In genomic region chr9:4541281-4541680, GRCh38 we compare ENCODE assay signal across 19 cellular contexts. TPM values are rescaled to one million over a fixed set of nuclear protein-coding genes. Genes with fewer than 3 reads are reported as not detected.
"Had no signal": no experiment of that assay in that cellular context is flagged by ENCODE, and none has a peak within 500 bp of the region (broad histone marks: within the 10 kb centered on the region; RNA-seq: fewer than 3 reads in every experiment).

No MANE protein-coding gene starts in this region.

- H3K27ac Mint-ChIP-seq: dendritic cell treated with granulocyte-macrophage colony-stimulating factor and Interleukin-4, amounts not matched to agents 40 ng/mL and 50 ng/mL, for 4 days; effector memory CD8-positive, alpha-beta T cell; natural killer cell; stimulated activated naive B cell treated with anti-CD40 and anti-IgM and Interleukin-4, amounts not matched to agents 10 μg/mL and 1 μg/mL and 100 μg/mL, for 72 hours; stimulated activated naive CD8-positive, alpha-beta T cell treated with anti-CD3 and anti-CD28 coated beads, Interleukin-15, amount 100 ng/mL, for 72 hours had no signal

- H3K36me3 Mint-ChIP-seq: mesothelial cell of epicardium; natural killer cell; stimulated activated naive B cell treated with anti-CD40 and anti-IgM and Interleukin-4, amounts not matched to agents 10 μg/mL and 1 μg/mL and 100 μg/mL, for 72 hours had no signal

- H3K27ac ChIP-seq: heart right ventricle, testis, tibial nerve, upper lobe of right lung, vagina had no signal

- DNase-seq: effector memory CD8-positive, alpha-beta T cell; foreskin melanocyte; heart right ventricle; left colon; natural killer cell; posterior cingulate gyrus; stimulated activated CD4-positive, alpha-beta T cell treated with anti-CD3 and anti-CD28 coated beads, Interleukin-2, amount 100 ng/mL, for 24 hours; stimulated activated CD4-positive, alpha-beta T cell treated with anti-CD3 and anti-CD28 coated beads, Interleukin-4, amount 100 ng/mL, for 4 hours; stimulated activated naive B cell treated with anti-CD40 and anti-IgM and Interleukin-4, amounts not matched to agents 10 μg/mL and 1 μg/mL and 100 μg/mL, for 72 hours; stimulated activated naive CD8-positive, alpha-beta T cell treated with anti-CD3 and anti-CD28 coated beads, Interleukin-15, amount 100 ng/mL, for 72 hours; testis; upper lobe of right lung had no signal

- H3K4me1 Mint-ChIP-seq: natural killer cell; neural crest cell; stimulated activated naive B cell treated with anti-CD40 and anti-IgM and Interleukin-4, amounts not matched to agents 10 μg/mL and 1 μg/mL and 100 μg/mL, for 72 hours; stimulated activated naive CD8-positive, alpha-beta T cell treated with anti-CD3 and anti-CD28 coated beads, Interleukin-15, amount 100 ng/mL, for 72 hours had no signal

- H3K4me3 ChIP-seq: heart right ventricle, testis, tibial nerve, upper lobe of right lung, vagina had no signal

- ATAC-seq: effector memory CD8-positive, alpha-beta T cell; heart right ventricle; left colon; natural killer cell; sciatic nerve; stimulated activated naive B cell treated with anti-CD40 and anti-IgM and Interleukin-4, amounts not matched to agents 10 μg/mL and 1 μg/mL and 100 μg/mL, for 72 hours; stimulated activated naive CD8-positive, alpha-beta T cell treated with anti-CD3 and anti-CD28 coated beads, Interleukin-15, amount 100 ng/mL, for 72 hours; upper lobe of right lung had no signal

- H3K9me3 ChIP-seq: testis, upper lobe of right lung, vagina had no signal

- H3K4me1 ChIP-seq: testis, tibial nerve, upper lobe of right lung, vagina had no signal

- H3K27me3 Mint-ChIP-seq: dendritic cell treated with granulocyte-macrophage colony-stimulating factor and Interleukin-4, amounts not matched to agents 40 ng/mL and 50 ng/mL, for 4 days; stimulated activated naive CD8-positive, alpha-beta T cell treated with anti-CD3 and anti-CD28 coated beads, Interleukin-15, amount 100 ng/mL, for 72 hours had no signal

- H3K27me3 ChIP-seq: heart right ventricle, testis, tibial nerve, upper lobe of right lung, vagina had no signal

- H3K9me3 Mint-ChIP-seq: dendritic cell treated with granulocyte-macrophage colony-stimulating factor and Interleukin-4, amounts not matched to agents 40 ng/mL and 50 ng/mL, for 4 days; effector memory CD8-positive, alpha-beta T cell; mesothelial cell of epicardium; natural killer cell; neural crest cell; stimulated activated naive CD8-positive, alpha-beta T cell treated with anti-CD3 and anti-CD28 coated beads, Interleukin-15, amount 100 ng/mL, for 72 hours had no signal

- H3K4me3 Mint-ChIP-seq: dendritic cell treated with granulocyte-macrophage colony-stimulating factor and Interleukin-4, amounts not matched to agents 40 ng/mL and 50 ng/mL, for 4 days; effector memory CD8-positive, alpha-beta T cell; mesothelial cell of epicardium; natural killer cell; neural crest cell; stimulated activated naive B cell treated with anti-CD40 and anti-IgM and Interleukin-4, amounts not matched to agents 10 μg/mL and 1 μg/mL and 100 μg/mL, for 72 hours; stimulated activated naive CD8-positive, alpha-beta T cell treated with anti-CD3 and anti-CD28 coated beads, Interleukin-15, amount 100 ng/mL, for 72 hours had no signal

- H3K36me3 ChIP-seq: upper lobe of right lung had no signal

RNA-seq across cellular contexts. Expression of gene SLC1A1, which starts 51.0 kb away (rescaled TPM):
- total RNA-seq: natural killer cell, skeletal muscle tissue had no signal
